In the genomic region with DNA sequence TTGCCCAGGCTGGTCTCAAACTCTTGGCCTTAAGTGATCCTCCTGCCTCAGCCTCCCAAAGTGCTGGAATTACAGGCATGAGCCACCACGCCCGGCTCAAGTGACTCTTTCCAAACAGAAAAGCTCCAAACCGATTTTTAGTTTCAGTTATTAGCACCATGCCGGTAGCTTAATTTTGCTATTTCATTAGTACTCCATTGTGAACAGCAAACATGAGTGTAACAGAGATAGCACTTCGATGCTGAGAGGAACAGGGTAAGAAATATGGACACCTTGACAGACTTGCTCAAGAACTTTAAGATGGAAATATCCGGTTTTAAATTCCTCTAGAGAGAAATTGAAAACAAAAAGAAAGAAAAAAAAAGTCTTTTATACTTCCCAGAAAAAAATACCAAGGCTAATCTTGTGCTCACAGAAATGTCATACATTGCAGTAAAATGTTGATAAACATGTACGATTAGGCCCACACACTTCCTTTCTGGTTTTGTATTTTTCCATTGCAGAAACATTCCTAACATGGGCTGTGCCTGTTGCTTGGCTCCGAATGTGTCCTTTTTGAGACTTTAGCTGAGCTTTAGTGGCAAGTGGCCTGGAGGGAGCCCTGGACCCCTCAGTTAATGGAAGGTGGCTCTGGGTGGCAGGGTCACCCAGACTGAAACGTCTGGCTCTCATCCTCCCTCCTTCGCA, we compare ENCODE assay signal across 1 cellular context.
TF ChIP-seq lines count a peak whose summit lies in the region.

No MANE protein-coding gene starts in this region.

TF ChIP-seq in IMR-90, 13 proteins besides CTCF, POLR2A, EP300 and RAD21:
- TF ChIP-seq MXI1 (IDR thresholded peaks at IDR 0.05; ENCODE audit: borderline replicate concordance, low read depth, low read length) (no peak), NFE2L2 (IDR thresholded peaks at IDR 0.05; ENCODE audit: low read depth, low read length) (no peak)
